9 cellular contexts compared by ENCODE assay signal in the genomic region with DNA sequence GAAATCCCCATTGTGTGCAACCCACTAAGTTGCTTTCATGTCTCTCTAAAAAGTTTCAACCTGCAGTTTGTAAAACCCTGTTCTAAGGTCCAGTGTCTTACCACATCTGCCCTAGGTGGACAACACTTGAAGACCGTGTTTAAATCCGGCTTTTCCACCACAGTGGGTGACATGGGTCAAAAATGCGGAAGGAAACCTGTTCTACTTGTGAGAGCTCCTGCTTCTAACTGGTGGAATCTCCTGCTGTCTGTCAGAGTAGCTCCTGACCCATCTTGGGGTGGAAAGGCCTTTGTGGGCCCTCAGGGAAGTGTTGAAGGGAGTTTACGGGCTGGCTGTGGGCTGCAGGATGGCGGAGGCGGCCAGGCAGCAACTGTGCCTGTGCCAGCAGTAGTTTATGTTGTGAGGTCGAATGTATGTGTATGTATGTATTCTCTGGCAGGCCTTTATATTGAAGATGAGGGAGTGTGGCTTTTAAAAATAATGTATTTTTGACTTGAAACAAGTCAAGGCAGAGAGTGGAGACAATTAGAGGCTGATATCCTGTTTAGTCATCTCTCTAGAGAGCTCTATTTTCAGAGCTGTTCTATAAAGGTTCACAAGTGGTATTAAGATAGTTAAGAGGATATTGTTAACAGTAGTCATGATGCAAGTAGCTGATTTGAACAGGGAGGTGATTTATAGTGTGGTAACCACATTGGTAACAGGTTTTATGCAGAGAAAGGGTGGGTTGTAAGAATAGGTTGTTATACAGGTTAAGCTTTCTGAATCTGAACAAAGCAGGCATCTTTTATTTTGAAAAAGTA.
DNase-seq lines count a peak whose midpoint lies in the region; ATAC-seq and TF ChIP-seq lines count a peak whose summit lies in the region.
"Had no signal": no experiment of that assay in that cellular context is flagged by ENCODE, and none has a peak within 500 bp of the region (broad histone marks: within the 10 kb centered on the region; RNA-seq: fewer than 3 reads in every experiment).

No MANE protein-coding gene starts in this region.

- H3K4me3 Mint-ChIP-seq in Calu3 (ENCODE audit: low read depth, unreplicated experiment) = no peak overlapping the region
- peak overlapping the region; percentile 50 for H3K4me3 Mint-ChIP-seq in T-helper 1 cell treated with Interleukin-12 subunit alpha and Interleukin-12 subunit beta and Interleukin-4 antibody, amounts not matched to agents 30 μg/mL and 1 μg/mL, for 36 hours

- peaks cover 13% of the 10 kb centered on the region for H3K4me1 Mint-ChIP-seq in Calu3 (ENCODE audit: low read depth, unreplicated experiment)
- peaks cover 27% of the 10 kb centered on the region for H3K4me1 Mint-ChIP-seq in T-helper 1 cell treated with Interleukin-12 subunit alpha and Interleukin-12 subunit beta and Interleukin-4 antibody, amounts not matched to agents 30 μg/mL and 1 μg/mL, for 36 hours (ENCODE audit: low read depth)

- ATAC-seq in GM19351 (IDR thresholded peaks at IDR 0.05; ENCODE audit: unreplicated experiment) (peak; percentile 84), HG03439 (IDR thresholded peaks at IDR 0.05; ENCODE audit: unreplicated experiment) (peak; percentile 83)
- ATAC-seq: K562 had no signal

- BruUV-seq in Calu3 (replicated peaks; lab: Mats Ljungman, UMichigan) = no TSS peak

- CTCF ChIA-PET in Calu3 (lab: Charles Lee) = interaction anchor here (0.5 kb wide), 1 partner anchor 116 kb away, joined by 3 read pairs; no protein-coding TSS in a partner anchor

- H3K9me3 Mint-ChIP-seq in Calu3 (ENCODE audit: low read depth, unreplicated experiment) = no peaks in the 10 kb centered on the region
- no peaks in the 10 kb centered on the region for H3K9me3 Mint-ChIP-seq in T-helper 1 cell treated with Interleukin-12 subunit alpha and Interleukin-12 subunit beta and Interleukin-4 antibody, amounts not matched to agents 30 μg/mL and 1 μg/mL, for 36 hours

- no peaks in the 10 kb centered on the region for H3K36me3 Mint-ChIP-seq in Calu3 (ENCODE audit: insufficient read depth, unreplicated experiment)
- H3K36me3 Mint-ChIP-seq in T-helper 1 cell treated with Interleukin-12 subunit alpha and Interleukin-12 subunit beta and Interleukin-4 antibody, amounts not matched to agents 30 μg/mL and 1 μg/mL, for 36 hours (ENCODE audit: low read depth) = peaks cover 24% of the 10 kb centered on the region

- TF ChIP-seq CTCF in Calu3 (IDR thresholded peaks at IDR 0.05; ENCODE audit: unreplicated experiment) = no peak

- DNase-seq in Calu3 = no peak
- peak; percentile 49 for DNase-seq in fibroblast of peridontal ligament (ENCODE audit: extremely low read depth)
- DNase-seq in stimulated activated naive CD4-positive, alpha-beta T cell (lab: John Stamatoyannopoulos, UW) = peak in 5 of 6 experiments; percentile 13 to 56 (median 38)
- no peak for DNase-seq in DMS 273 treated with DMSO at 0.1 percent for 48 hours (lab: John Stamatoyannopoulos, UW)
- DNase-seq in hippocampal formation (lab: John Stamatoyannopoulos, UW) = no peak

- intact Hi-C loops in Calu3 (cut with micrococcal nuclease; ENCODE audit: unreplicated experiment) = no loop called here

- peak overlapping the region; percentile 11 for H3K27ac Mint-ChIP-seq in Calu3 (ENCODE audit: unreplicated experiment)
- no peak overlapping the region for H3K27ac Mint-ChIP-seq in T-helper 1 cell treated with Interleukin-12 subunit alpha and Interleukin-12 subunit beta and Interleukin-4 antibody, amounts not matched to agents 30 μg/mL and 1 μg/mL, for 36 hours

- H3K27me3 Mint-ChIP-seq in Calu3 (ENCODE audit: unreplicated experiment) = no peaks in the 10 kb centered on the region
- no peaks in the 10 kb centered on the region for H3K27me3 Mint-ChIP-seq in T-helper 1 cell treated with Interleukin-12 subunit alpha and Interleukin-12 subunit beta and Interleukin-4 antibody, amounts not matched to agents 30 μg/mL and 1 μg/mL, for 36 hours (ENCODE audit: low read depth)

Comparison
In these comparisons a context has a peak if more than half of its experiments do, and no peak if none do; other contexts are left out.
1. DNase-seq: peak in fibroblast of peridontal ligament (single experiment) and stimulated activated naive CD4-positive, alpha-beta T cell (5 of 6); none in Calu3 (single experiment), DMS 273 treated with DMSO at 0.1 percent for 48 hours (single experiment) and hippocampal formation (0 of 2).